3 cellular contexts compared by ENCODE assay signal in genomic region chr9:28671000-28671399, GRCh38.
A peak's percentile ranks its signal among the peaks of the same experiment; 100 is the strongest.
TF ChIP-seq lines count a peak whose summit lies in the region.

No MANE protein-coding gene starts in this region.

TF ChIP-seq in SK-N-SH, 30 proteins besides CTCF, POLR2A, EP300 and RAD21:
- TF ChIP-seq REST (IDR thresholded peaks at IDR 0.05; ENCODE audit: low read depth, low read length) (peak; percentile 75; the same call in 1 of the 2 replicates), FOSL2 (IDR thresholded peaks at IDR 0.05; ENCODE audit: borderline replicate concordance, low read depth) (no peak)
TF ChIP-seq in SK-N-SH: peak in this region for 1.

TF ChIP-seq in SK-N-SH treated with all-trans-retinoic acid at 6 μM for 48 hours, 23 proteins besides CTCF, POLR2A, EP300 and RAD21:
- TF ChIP-seq TSHZ2 (CRISPR knock-in tag; IDR thresholded peaks at IDR 0.05) (no peak), ZNF70 (CRISPR knock-in tag; IDR thresholded peaks at IDR 0.05) (no peak), ARNTL (CRISPR knock-in tag; IDR thresholded peaks at IDR 0.05; ENCODE audit: borderline replicate concordance, low read depth) (no peak), TOX (CRISPR knock-in tag; IDR thresholded peaks at IDR 0.05; ENCODE audit: borderline replicate concordance) (no peak), ZFP3 (CRISPR knock-in tag; IDR thresholded peaks at IDR 0.05) (no peak), POU6F1 (CRISPR knock-in tag; IDR thresholded peaks at IDR 0.05; ENCODE audit: borderline replicate concordance, low read depth) (no peak), ZFP30 (CRISPR knock-in tag; IDR thresholded peaks at IDR 0.05) (no peak), OSR1 (CRISPR knock-in tag; IDR thresholded peaks at IDR 0.05) (no peak), ESRRG (CRISPR knock-in tag; IDR thresholded peaks at IDR 0.05) (no peak), CSDC2 (CRISPR knock-in tag; IDR thresholded peaks at IDR 0.05) (no peak), ZNF565 (CRISPR knock-in tag; conservative IDR thresholded peaks at IDR 0.05; ENCODE audit: low read depth) (no peak), RARB (CRISPR knock-in tag; IDR thresholded peaks at IDR 0.05) (no peak), BACH2 (CRISPR knock-in tag; IDR thresholded peaks at IDR 0.05; ENCODE audit: borderline replicate concordance) (no peak), TCF4 (CRISPR knock-in tag; IDR thresholded peaks at IDR 0.05; ENCODE audit: borderline replicate concordance) (no peak)

TF ChIP-seq in H1, 55 proteins besides CTCF, POLR2A, EP300 and RAD21 (continued from another document):
- TF ChIP-seq CHD7 (IDR thresholded peaks at IDR 0.05; ENCODE audit: insufficient replicate concordance, low read length) (no peak), EZH2 (IDR thresholded peaks at IDR 0.05; ENCODE audit: low read depth, low read length, severe bottlenecking) (no peak), GABPA (IDR thresholded peaks at IDR 0.05; ENCODE audit: borderline replicate concordance, insufficient read depth, low read length) (no peak), CTBP2 (IDR thresholded peaks at IDR 0.05; ENCODE audit: borderline replicate concordance, insufficient read depth, insufficient read length, low read length) (no peak), TCF12 (IDR thresholded peaks at IDR 0.05; ENCODE audit: low read depth, low read length) (no peak), ATF2 (IDR thresholded peaks at IDR 0.05; ENCODE audit: low read length) (no peak), SIN3A (conservative IDR thresholded peaks at IDR 0.05 in 1 of 2, IDR thresholded peaks at IDR 0.05 in 1 of 2; ENCODE audit: low read depth in 1 of 2, low read length in 2 of 2) (no peak), BACH1 (IDR thresholded peaks at IDR 0.05; ENCODE audit: low read length) (no peak), BRCA1 (IDR thresholded peaks at IDR 0.05; ENCODE audit: low read depth, low read length) (no peak), POLR2AphosphoS5 (IDR thresholded peaks at IDR 0.05; ENCODE audit: low read depth, low read length) (no peak), SUZ12 (IDR thresholded peaks at IDR 0.05; ENCODE audit: low read length) (no peak), SIRT6 (IDR thresholded peaks at IDR 0.05; ENCODE audit: low read length) (no peak), HDAC6 (IDR thresholded peaks at IDR 0.05; ENCODE audit: low read depth, low read length) (no peak), E2F6 (IDR thresholded peaks at IDR 0.05) (no peak)
TF ChIP-seq in H1: peak in this region for 0.
